Comparison of ENCODE assay signal across 1 cellular context in the genomic region with DNA sequence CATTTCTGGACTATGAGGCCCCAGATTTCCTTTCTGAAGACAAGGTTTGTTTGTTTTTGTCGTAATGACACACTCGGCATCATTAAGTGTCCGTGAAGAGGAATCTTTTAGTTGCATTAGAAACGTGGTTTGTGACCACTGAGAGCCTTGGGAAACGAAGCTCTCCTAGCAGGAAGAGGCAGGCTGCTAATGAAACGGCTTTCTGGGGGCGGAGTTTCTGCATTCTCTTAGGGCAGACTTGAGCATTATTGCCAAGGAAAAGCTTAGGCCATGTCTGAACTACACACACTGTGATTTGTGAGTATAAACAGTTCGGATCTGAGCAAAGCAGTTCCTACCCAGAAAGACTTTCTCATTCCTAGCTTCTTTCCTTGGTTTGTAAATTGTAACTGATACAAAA.
TF ChIP-seq lines count a peak whose summit lies in the region.

No MANE protein-coding gene starts in this region.

TF ChIP-seq in HEK293T, 16 proteins besides CTCF, POLR2A, EP300 and RAD21:
- no peak for TF ChIP-seq HDGF (IDR thresholded peaks at IDR 0.05; ENCODE audit: borderline replicate concordance)
- no peak for TF ChIP-seq SUZ12 (IDR thresholded peaks at IDR 0.05)
- no peak for TF ChIP-seq L3MBTL2 (conservative IDR thresholded peaks at IDR 0.05)
- TF ChIP-seq TARDBP (IDR thresholded peaks at IDR 0.05), result no peak
- TF ChIP-seq CTBP1 (IDR thresholded peaks at IDR 0.05; ENCODE audit: borderline replicate concordance), result no peak
- TF ChIP-seq FOXK2 (IDR thresholded peaks at IDR 0.05), result no peak
- TF ChIP-seq ARNT (IDR thresholded peaks at IDR 0.05), result no peak
- TF ChIP-seq BHLHE40 (IDR thresholded peaks at IDR 0.05; ENCODE audit: borderline replicate concordance), result no peak
- TF ChIP-seq, protein P1, sequence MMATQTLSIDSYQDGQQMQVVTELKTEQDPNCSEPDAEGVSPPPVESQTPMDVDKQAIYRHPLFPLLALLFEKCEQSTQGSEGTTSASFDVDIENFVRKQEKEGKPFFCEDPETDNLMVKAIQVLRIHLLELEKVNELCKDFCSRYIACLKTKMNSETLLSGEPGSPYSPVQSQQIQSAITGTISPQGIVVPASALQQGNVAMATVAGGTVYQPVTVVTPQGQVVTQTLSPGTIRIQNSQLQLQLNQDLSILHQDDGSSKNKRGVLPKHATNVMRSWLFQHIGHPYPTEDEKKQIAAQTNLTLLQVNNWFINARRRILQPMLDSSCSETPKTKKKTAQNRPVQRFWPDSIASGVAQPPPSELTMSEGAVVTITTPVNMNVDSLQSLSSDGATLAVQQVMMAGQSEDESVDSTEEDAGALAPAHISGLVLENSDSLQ (IDR thresholded peaks at IDR 0.05), result no peak
- no peak for TF ChIP-seq SP1 (IDR thresholded peaks at IDR 0.05)
- TF ChIP-seq NFRKB (IDR thresholded peaks at IDR 0.05), result no peak
- TF ChIP-seq LEF1 (IDR thresholded peaks at IDR 0.05; ENCODE audit: borderline replicate concordance), result no peak
- TF ChIP-seq ELF4 (IDR thresholded peaks at IDR 0.05), result no peak
- TF ChIP-seq FOXM1 (IDR thresholded peaks at IDR 0.05; ENCODE audit: borderline replicate concordance), result no peak
- no peak for TF ChIP-seq FOXA1 (IDR thresholded peaks at IDR 0.05)
TF ChIP-seq in HEK293T: peak in this region for 0.
